Comparison of ENCODE assay signal across 14 cellular contexts in the genomic region with DNA sequence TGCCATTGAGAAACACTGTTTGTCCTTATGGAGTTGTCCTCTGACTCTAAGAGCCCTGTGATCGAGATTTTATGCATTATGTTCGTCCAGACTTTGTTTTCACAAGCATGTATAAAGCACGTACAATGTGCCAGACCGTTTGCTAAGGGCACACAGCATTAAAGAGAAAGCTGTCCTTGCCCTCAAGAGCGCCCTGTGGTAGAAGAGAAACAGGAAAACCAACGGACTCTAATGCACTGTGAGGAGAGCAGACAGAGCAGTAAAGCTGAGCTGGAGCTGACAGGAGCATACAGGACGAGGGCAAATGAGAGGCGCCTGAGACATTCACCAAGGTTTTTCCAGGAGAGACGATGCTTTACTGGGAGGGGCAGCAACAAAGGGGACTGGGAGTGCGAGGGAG.
DNase-seq lines count a peak whose midpoint lies in the region; ATAC-seq, FAIRE-seq and TF ChIP-seq lines count a peak whose summit lies in the region.
"Had no signal": no experiment of that assay in that cellular context is flagged by ENCODE, and none has a peak within 500 bp of the region (broad histone marks: within the 10 kb centered on the region; RNA-seq: fewer than 3 reads in every experiment).

No MANE protein-coding gene starts in this region.

- H3K27ac ChIP-seq in GM12878 (ENCODE audit: control insufficient read depth, insufficient read depth), result no peak overlapping the region

- TF ChIP-seq CTCF in GM12878 (IDR thresholded peaks at IDR 0.05 in 2 of 3, conservative IDR thresholded peaks at IDR 0.05 in 1 of 3; ENCODE audit: control insufficient read depth in 2 of 3, extremely low read depth in 1 of 3, insufficient read depth in 1 of 3, low read depth in 3 of 3, low read length in 3 of 3), result no peak

- H3K27me3 ChIP-seq in GM12878 (replicated peaks in 1 of 2; ENCODE audit: control insufficient read depth in 2 of 2, insufficient read depth in 2 of 2, low read length in 1 of 2), result no peaks in the 10 kb centered on the region

- no peak for TF ChIP-seq EP300 in GM12878 (IDR thresholded peaks at IDR 0.05; ENCODE audit: borderline replicate concordance in 1 of 2, control insufficient read depth in 1 of 2, low read depth in 2 of 2, low read length in 2 of 2)

- FAIRE-seq in GM12878 (lab: Jason Lieb, UNC), result no peak

- no peak overlapping the region for H2AFZ ChIP-seq in GM12878 (ENCODE audit: control insufficient read depth, low read depth, low read length)

- intact Hi-C loops in GM12878 (cut with micrococcal nuclease; ENCODE audit: unreplicated experiment), result no loop called here

- POLR2A ChIA-PET in GM12878 (lab: Charles Lee), result no interaction called here

- no TSS peak for BruUV-seq in GM12878 (replicated peaks; lab: Mats Ljungman, UMichigan)

- no peak for TF ChIP-seq POLR2A in GM12878 (IDR thresholded peaks at IDR 0.05; ENCODE audit: low read depth, low read length)

- no peak for DNase-seq in GM12878 (ENCODE audit: low read depth, low spot score)
- DNase-seq in retina, result peak; percentile 10
- DNase-seq in NCI-H2107 treated with DMSO at 0.1 percent for 48 hours (lab: John Stamatoyannopoulos, UW; ENCODE audit: unreplicated experiment), result no peak
- no peak for DNase-seq in CD1c-positive myeloid dendritic cell (ENCODE audit: extremely low spot score)
- DNase-seq: activated naive CD4-positive, alpha-beta T cell treated with anti-CD3 and anti-CD28 coated beads for 36 hours; DND-41; midbrain; NCI-H1694 treated with DMSO at 0.1 percent for 48 hours; stimulated activated CD8-positive, alpha-beta memory T cell treated with anti-CD3 and anti-CD28 coated beads, Interleukin-4, amount 100 ng/mL, for 48 hours had no signal

- in situ Hi-C loops in GM12878 (cut with MboI), result no loop called here

- no peak overlapping the region for H3K4me2 ChIP-seq in GM12878 (ENCODE audit: control insufficient read depth, insufficient read depth)

- 0% methylated on average over 10 of the region's 10 CpGs for WGBS in GM12878 (ENCODE audit: insufficient coverage, insufficient replicate concordance, low lambda C conversion rate, missing lambda C conversion rate)

- no peaks in the 10 kb centered on the region for H3K4me1 ChIP-seq in GM12878 (ENCODE audit: control insufficient read depth, insufficient read depth, low read length)

- SMC1A ChIA-PET in GM12878 (lab: Charles Lee; ENCODE audit: uncharacterized antibody, unreplicated experiment), result interaction anchor here (0.9 to 2.8 kb wide), 9 partner anchors 11 to 338 kb away, joined by 3 to 9 read pairs (median 4); no protein-coding TSS in a partner anchor

- no peaks in the 10 kb centered on the region for H3K79me2 ChIP-seq in GM12878 (ENCODE audit: control insufficient read depth, insufficient read depth, low read length)

- ATAC-seq in GM18498 (IDR thresholded peaks at IDR 0.05; ENCODE audit: unreplicated experiment), result peak; percentile 74
- ATAC-seq in GM21529 (IDR thresholded peaks at IDR 0.05; ENCODE audit: unreplicated experiment), result peak; percentile 47
- peak; percentile 64 for ATAC-seq in GM12878
- ATAC-seq in GM21526 (IDR thresholded peaks at IDR 0.05; ENCODE audit: low FRiP score, unreplicated experiment), result no peak
- no peak for ATAC-seq in GM19328 (IDR thresholded peaks at IDR 0.05; ENCODE audit: unreplicated experiment)
- ATAC-seq: Panc1 had no signal

- H3K4me3 ChIP-seq in GM12878, result no peak overlapping the region

- no peak overlapping the region for H3K9ac ChIP-seq in GM12878 (ENCODE audit: control insufficient read depth, insufficient read depth, low read length)

- TF ChIP-seq RAD21 in GM12878 (IDR thresholded peaks at IDR 0.05; ENCODE audit: insufficient read depth, low read depth, low read length), result no peak

- no peaks in the 10 kb centered on the region for H3K36me3 ChIP-seq in GM12878 (ENCODE audit: control insufficient read depth in 2 of 2, insufficient read depth in 2 of 2, low read length in 1 of 2)

- RAD21 ChIA-PET in GM12878 (lab: Charles Lee; ENCODE audit: unreplicated experiment), result no interaction called here

- CTCF ChIA-PET in GM12878 (lab: Yijun Ruan, JAX), result interaction anchor here (2.8 kb wide), 1 partner anchor 11 kb away, joined by 16 read pairs; no protein-coding TSS in a partner anchor

- no peaks in the 10 kb centered on the region for H3K9me3 ChIP-seq in GM12878 (replicated peaks; ENCODE audit: control insufficient read depth, insufficient read depth, low read length)

- no peaks in the 10 kb centered on the region for H4K20me1 ChIP-seq in GM12878 (ENCODE audit: control insufficient read depth, insufficient read depth)

TF ChIP-seq in GM12878, 131 proteins besides CTCF, POLR2A, EP300 and RAD21:
- TF ChIP-seq, protein P1, sequence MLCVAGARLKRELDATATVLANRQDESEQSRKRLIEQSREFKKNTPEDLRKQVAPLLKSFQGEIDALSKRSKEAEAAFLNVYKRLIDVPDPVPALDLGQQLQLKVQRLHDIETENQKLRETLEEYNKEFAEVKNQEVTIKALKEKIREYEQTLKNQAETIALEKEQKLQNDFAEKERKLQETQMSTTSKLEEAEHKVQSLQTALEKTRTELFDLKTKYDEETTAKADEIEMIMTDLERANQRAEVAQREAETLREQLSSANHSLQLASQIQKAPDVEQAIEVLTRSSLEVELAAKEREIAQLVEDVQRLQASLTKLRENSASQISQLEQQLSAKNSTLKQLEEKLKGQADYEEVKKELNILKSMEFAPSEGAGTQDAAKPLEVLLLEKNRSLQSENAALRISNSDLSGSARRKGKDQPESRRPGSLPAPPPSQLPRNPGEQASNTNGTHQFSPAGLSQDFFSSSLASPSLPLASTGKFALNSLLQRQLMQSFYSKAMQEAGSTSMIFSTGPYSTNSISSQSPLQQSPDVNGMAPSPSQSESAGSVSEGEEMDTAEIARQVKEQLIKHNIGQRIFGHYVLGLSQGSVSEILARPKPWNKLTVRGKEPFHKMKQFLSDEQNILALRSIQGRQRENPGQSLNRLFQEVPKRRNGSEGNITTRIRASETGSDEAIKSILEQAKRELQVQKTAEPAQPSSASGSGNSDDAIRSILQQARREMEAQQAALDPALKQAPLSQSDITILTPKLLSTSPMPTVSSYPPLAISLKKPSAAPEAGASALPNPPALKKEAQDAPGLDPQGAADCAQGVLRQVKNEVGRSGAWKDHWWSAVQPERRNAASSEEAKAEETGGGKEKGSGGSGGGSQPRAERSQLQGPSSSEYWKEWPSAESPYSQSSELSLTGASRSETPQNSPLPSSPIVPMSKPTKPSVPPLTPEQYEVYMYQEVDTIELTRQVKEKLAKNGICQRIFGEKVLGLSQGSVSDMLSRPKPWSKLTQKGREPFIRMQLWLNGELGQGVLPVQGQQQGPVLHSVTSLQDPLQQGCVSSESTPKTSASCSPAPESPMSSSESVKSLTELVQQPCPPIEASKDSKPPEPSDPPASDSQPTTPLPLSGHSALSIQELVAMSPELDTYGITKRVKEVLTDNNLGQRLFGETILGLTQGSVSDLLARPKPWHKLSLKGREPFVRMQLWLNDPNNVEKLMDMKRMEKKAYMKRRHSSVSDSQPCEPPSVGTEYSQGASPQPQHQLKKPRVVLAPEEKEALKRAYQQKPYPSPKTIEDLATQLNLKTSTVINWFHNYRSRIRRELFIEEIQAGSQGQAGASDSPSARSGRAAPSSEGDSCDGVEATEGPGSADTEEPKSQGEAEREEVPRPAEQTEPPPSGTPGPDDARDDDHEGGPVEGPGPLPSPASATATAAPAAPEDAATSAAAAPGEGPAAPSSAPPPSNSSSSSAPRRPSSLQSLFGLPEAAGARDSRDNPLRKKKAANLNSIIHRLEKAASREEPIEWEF (IDR thresholded peaks at IDR 0.05; ENCODE audit: insufficient replicate concordance, low read depth, low read length), result no peak
- TF ChIP-seq KDM1A (IDR thresholded peaks at IDR 0.05; ENCODE audit: borderline replicate concordance), result no peak
- no peak for TF ChIP-seq ZNF217 (IDR thresholded peaks at IDR 0.05)
- no peak for TF ChIP-seq HDGF (IDR thresholded peaks at IDR 0.05)
- TF ChIP-seq, protein P2, sequence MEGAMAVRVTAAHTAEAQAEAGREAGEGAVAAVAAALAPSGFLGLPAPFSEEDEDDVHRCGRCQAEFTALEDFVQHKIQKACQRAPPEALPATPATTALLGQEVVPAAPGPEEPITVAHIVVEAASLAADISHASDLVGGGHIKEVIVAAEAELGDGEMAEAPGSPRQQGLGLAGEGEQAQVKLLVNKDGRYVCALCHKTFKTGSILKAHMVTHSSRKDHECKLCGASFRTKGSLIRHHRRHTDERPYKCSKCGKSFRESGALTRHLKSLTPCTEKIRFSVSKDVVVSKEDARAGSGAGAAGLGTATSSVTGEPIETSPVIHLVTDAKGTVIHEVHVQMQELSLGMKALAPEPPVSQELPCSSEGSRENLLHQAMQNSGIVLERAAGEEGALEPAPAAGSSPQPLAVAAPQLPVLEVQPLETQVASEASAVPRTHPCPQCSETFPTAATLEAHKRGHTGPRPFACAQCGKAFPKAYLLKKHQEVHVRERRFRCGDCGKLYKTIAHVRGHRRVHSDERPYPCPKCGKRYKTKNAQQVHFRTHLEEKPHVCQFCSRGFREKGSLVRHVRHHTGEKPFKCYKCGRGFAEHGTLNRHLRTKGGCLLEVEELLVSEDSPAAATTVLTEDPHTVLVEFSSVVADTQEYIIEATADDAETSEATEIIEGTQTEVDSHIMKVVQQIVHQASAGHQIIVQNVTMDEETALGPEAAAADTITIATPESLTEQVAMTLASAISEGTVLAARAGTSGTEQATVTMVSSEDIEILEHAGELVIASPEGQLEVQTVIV (IDR thresholded peaks at IDR 0.05; ENCODE audit: borderline replicate concordance, partially characterized antibody), result no peak
- TF ChIP-seq BMI1 (IDR thresholded peaks at IDR 0.05; ENCODE audit: borderline replicate concordance), result no peak
- TF ChIP-seq SMC3 (IDR thresholded peaks at IDR 0.05; ENCODE audit: borderline replicate concordance, low read length), result no peak
- TF ChIP-seq CBX3 (IDR thresholded peaks at IDR 0.05; ENCODE audit: borderline replicate concordance, low read depth), result no peak
- TF ChIP-seq IKZF1 (conservative IDR thresholded peaks at IDR 0.05), result no peak
- no peak for TF ChIP-seq KAT2A (conservative IDR thresholded peaks at IDR 0.05; ENCODE audit: control insufficient read depth, low read depth, low read length)
- TF ChIP-seq, protein P3, sequence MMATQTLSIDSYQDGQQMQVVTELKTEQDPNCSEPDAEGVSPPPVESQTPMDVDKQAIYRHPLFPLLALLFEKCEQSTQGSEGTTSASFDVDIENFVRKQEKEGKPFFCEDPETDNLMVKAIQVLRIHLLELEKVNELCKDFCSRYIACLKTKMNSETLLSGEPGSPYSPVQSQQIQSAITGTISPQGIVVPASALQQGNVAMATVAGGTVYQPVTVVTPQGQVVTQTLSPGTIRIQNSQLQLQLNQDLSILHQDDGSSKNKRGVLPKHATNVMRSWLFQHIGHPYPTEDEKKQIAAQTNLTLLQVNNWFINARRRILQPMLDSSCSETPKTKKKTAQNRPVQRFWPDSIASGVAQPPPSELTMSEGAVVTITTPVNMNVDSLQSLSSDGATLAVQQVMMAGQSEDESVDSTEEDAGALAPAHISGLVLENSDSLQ (IDR thresholded peaks at IDR 0.05), result no peak
- TF ChIP-seq PAX8 (IDR thresholded peaks at IDR 0.05), result no peak
TF ChIP-seq in GM12878: peak in this region for 0.

Comparison
In these comparisons a context has a peak if more than half of its experiments do, and no peak if none do; other contexts are left out.
1. ATAC-seq: peak in GM18498 (single experiment), GM21529 (single experiment) and GM12878 (single experiment); none in GM21526 (single experiment) and GM19328 (single experiment).